Comparison of ENCODE assay signal across 21 cellular contexts in genomic region chr3:124075758-124076157, GRCh38. TPM values are rescaled to one million over a fixed set of nuclear protein-coding genes. Genes with fewer than 3 reads are reported as not detected.
DNase-seq lines count a peak whose midpoint lies in the region; ATAC-seq and TF ChIP-seq lines count a peak whose summit lies in the region.
"Had no signal": no experiment of that assay in that cellular context is flagged by ENCODE, and none has a peak within 500 bp of the region (broad histone marks: within the 10 kb centered on the region; RNA-seq: fewer than 3 reads in every experiment).

No MANE protein-coding gene starts in this region.

- no peaks in the 10 kb centered on the region for H3K9me3 ChIP-seq in adrenal gland (replicated peaks in 1 of 3)

- TF ChIP-seq CTCF in adrenal gland (IDR thresholded peaks at IDR 0.05) (no peak), fibroblast of mammary gland (conservative IDR thresholded peaks at IDR 0.05; ENCODE audit: control insufficient read depth, insufficient read depth, low read depth, low read length) (no peak)

- DNase-seq in Ammon's horn (ENCODE audit: low spot score), result peak; percentile 17
- peak; percentile 12 for DNase-seq in G401 (ENCODE audit: low spot score)
- peak; percentile 82 to 95 (median 91) for DNase-seq in adrenal gland
- DNase-seq in fibroblast of mammary gland (ENCODE audit: low read depth), result peak; percentile 37
- no peak for DNase-seq in globus pallidus (ENCODE audit: low spot score)
- DNase-seq in hepatic stellate cell (ENCODE audit: low spot score), result no peak
- DNase-seq: EL; GOT3; HFFc6; KG1; NCI-H1048; NCI-H146; NCI-H2107; NCI-H226; NCI-H526; NK-92 treated with Interleukin-12 subunit alpha and Interleukin-12 subunit beta, amount 100 ng/mL, for 24 hours; PC-9; SHP77 treated with DMSO at 0.1 percent for 48 hours had no signal

- H3K4me1 ChIP-seq in adrenal gland (replicated peaks in 1 of 2), result peaks cover 16 to 17% of the 10 kb centered on the region in 2 donors

- H3K4me3 ChIP-seq in adrenal gland (no peak overlapping the region), fibroblast of mammary gland (ENCODE audit: control insufficient read depth, low read depth, low read length) (no peak overlapping the region)
- H3K4me3 ChIP-seq: GM12878, PC-9 had no signal

- H3K36me3 ChIP-seq in adrenal gland (replicated peaks in 1 of 2), result no peaks in the 10 kb centered on the region

- intact Hi-C loops in adrenal gland (cut with DNase I), result loop anchor here in 1 of 2 donors (5.0 kb wide), 1 partner anchor 43 kb away; the partner anchor contains the start of gene KALRN

- whole genome bisulfite sequencing in adrenal gland, 4 donors, result 39 to 74% (median 52%) methylated on average over 4 to 9 of the region's 9 CpGs

- ATAC-seq in GM21381 (IDR thresholded peaks at IDR 0.05; ENCODE audit: unreplicated experiment) (no peak), GM19035 (IDR thresholded peaks at IDR 0.05; ENCODE audit: unreplicated experiment) (no peak)
- ATAC-seq: GM12878 had no signal

- no peaks in the 10 kb centered on the region for H3K27me3 ChIP-seq in adrenal gland

- H3K27ac ChIP-seq in adrenal gland, result peak overlapping the region in 3 of 5 donors; percentile 39 to 78 (median 68)
- H3K27ac ChIP-seq: PC-9 had no signal

- peak in 1 of 2 donors; percentile 31 for TF ChIP-seq POLR2A in adrenal gland (IDR thresholded peaks at IDR 0.05)

- in situ Hi-C loops in G401 (cut with HindIII; ENCODE audit: low sequenced_read_pairs), result no loop called here

RNA-seq across cellular contexts. Expression of gene KALRN, which starts 42.6 kb away (rescaled TPM):
- total RNA-seq in G401 (2014; rRNA removed; shearing (Covaris generic)), result 0.80 and 1.1 TPM in 2 replicates
- 10 to 100 TPM; 26.6 to 96.3 (median 51.4) TPM for total RNA-seq in adrenal gland
- polyA plus RNA-seq in adrenal gland, result 10 to 100 TPM; 12.7 to 44.2 (median 15.3) TPM

Comparison
In these comparisons a context has a peak if more than half of its experiments do, and no peak if none do; other contexts are left out.
1. DNase-seq: peak in Ammon's horn (single experiment), G401 (single experiment), adrenal gland (7 of 7) and fibroblast of mammary gland (single experiment); none in globus pallidus (single experiment) and hepatic stellate cell (single experiment).
2. RNA of gene KALRN, which starts 42.6 kb away (total RNA-seq): 26.6 to 96.3 TPM in adrenal gland; 0.80 to 1.1 TPM in G401; every median in the first group is over 10 times any median in the second.